In genomic region chr15:89137926-89138325, GRCh38 we compare ENCODE assay signal across 1 cellular context.
TF ChIP-seq lines count a peak whose summit lies in the region.

No MANE protein-coding gene starts in this region.

TF ChIP-seq in SK-N-SH, 30 proteins besides CTCF, POLR2A, EP300 and RAD21 (continued from another document):
- no peak for TF ChIP-seq CHD2 (IDR thresholded peaks at IDR 0.05; ENCODE audit: low read length, partially characterized antibody)
- TF ChIP-seq RXRA (IDR thresholded peaks at IDR 0.05; ENCODE audit: borderline replicate concordance, low read depth) = no peak
